In the genomic region with DNA sequence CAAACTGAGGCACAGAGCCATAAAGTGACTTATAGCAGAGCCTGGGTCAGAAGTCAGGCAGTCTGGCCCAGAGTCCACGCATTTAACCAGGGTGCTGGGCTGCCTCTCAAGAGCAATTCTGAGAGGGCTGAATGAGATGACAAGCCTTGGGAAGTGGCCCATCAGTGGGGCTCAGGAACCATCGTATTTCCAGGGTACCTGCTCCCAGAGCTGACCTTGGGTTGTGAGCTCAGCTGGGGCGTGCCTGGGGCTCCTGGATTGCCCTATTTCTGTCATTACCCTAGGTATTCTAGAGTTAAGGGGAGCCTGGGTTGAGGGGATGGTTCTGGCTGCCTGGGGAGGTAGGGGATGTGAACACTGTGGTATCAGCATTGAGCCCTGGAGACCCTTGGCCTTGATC, we compare ENCODE assay signal across 19 cellular contexts. TPM values are rescaled to one million over a fixed set of nuclear protein-coding genes. Genes with fewer than 3 reads are reported as not detected.
"Had no signal": no experiment of that assay in that cellular context is flagged by ENCODE, and none has a peak within 500 bp of the region (broad histone marks: within the 10 kb centered on the region; RNA-seq: fewer than 3 reads in every experiment).

No MANE protein-coding gene starts in this region.

- H3K36me3 Mint-ChIP-seq: activated naive CD4-positive, alpha-beta T cell treated with anti-CD3 and anti-CD28 coated beads, Interleukin-2, amount 10 ng/mL, durations not matched to agents 7 days and 5 days had no signal

- DNase-seq: activated CD4-positive, alpha-beta T cell treated with anti-CD3 and anti-CD28 coated beads, Interleukin-2, amount 10 ng/mL, durations not matched to agents 24 days and 14 days; activated CD8-positive, alpha-beta T cell treated with anti-CD3 and anti-CD28 coated beads, Interleukin-2, amount 10 ng/mL, durations not matched to agents 7 days and 5 days; activated naive CD4-positive, alpha-beta T cell treated with anti-CD3 and anti-CD28 coated beads, Interleukin-2, amount 10 ng/mL, durations not matched to agents 7 days and 5 days; activated T-cell treated with anti-CD3 and anti-CD28 coated beads, Interleukin-2, amount 50 U/mL, for 48 hours; amygdala; effector CD8-positive, alpha-beta T cell; foreskin keratinocyte; immature natural killer cell; nephron progenitor cell; nucleus accumbens; stimulated activated CD4-positive, alpha-beta T cell treated with anti-CD3 and anti-CD28 coated beads, Interleukin-2, amount 100 ng/mL, for 48 hours; stimulated activated CD8-positive, alpha-beta memory T cell treated with anti-CD3 and anti-CD28 coated beads, Interleukin-4, amount 100 ng/mL, for 48 hours; stimulated activated naive CD4-positive, alpha-beta T cell treated with Interleukin-2 at 50 U/mL for 16 hours; SW 1271; upper lobe of right lung had no signal

- H3K4me3 Mint-ChIP-seq: activated CD4-positive, alpha-beta T cell treated with anti-CD3 and anti-CD28 coated beads, Interleukin-2, amount 10 ng/mL, durations not matched to agents 24 days and 14 days; activated CD8-positive, alpha-beta T cell treated with anti-CD3 and anti-CD28 coated beads, Interleukin-2, amount 10 ng/mL, durations not matched to agents 7 days and 5 days; activated naive CD4-positive, alpha-beta T cell treated with anti-CD3 and anti-CD28 coated beads, Interleukin-2, amount 10 ng/mL, durations not matched to agents 7 days and 5 days; dendritic cell treated with granulocyte-macrophage colony-stimulating factor and Interleukin-4, amounts not matched to agents 40 ng/mL and 50 ng/mL, for 4 days; immature natural killer cell; nephron progenitor cell had no signal

- H3K4me1 ChIP-seq: foreskin keratinocyte, upper lobe of right lung had no signal

- H3K27me3 ChIP-seq: upper lobe of right lung had no signal

- H3K27ac Mint-ChIP-seq: activated CD4-positive, alpha-beta T cell treated with anti-CD3 and anti-CD28 coated beads, Interleukin-2, amount 10 ng/mL, durations not matched to agents 24 days and 14 days; activated CD8-positive, alpha-beta T cell treated with anti-CD3 and anti-CD28 coated beads, Interleukin-2, amount 10 ng/mL, durations not matched to agents 7 days and 5 days; activated naive CD4-positive, alpha-beta T cell treated with anti-CD3 and anti-CD28 coated beads, Interleukin-2, amount 10 ng/mL, durations not matched to agents 7 days and 5 days; dendritic cell treated with granulocyte-macrophage colony-stimulating factor and Interleukin-4, amounts not matched to agents 40 ng/mL and 50 ng/mL, for 4 days; nephron progenitor cell had no signal

- H3K9me3 Mint-ChIP-seq: activated CD4-positive, alpha-beta T cell treated with anti-CD3 and anti-CD28 coated beads, Interleukin-2, amount 10 ng/mL, durations not matched to agents 24 days and 14 days; activated naive CD4-positive, alpha-beta T cell treated with anti-CD3 and anti-CD28 coated beads, Interleukin-2, amount 10 ng/mL, durations not matched to agents 7 days and 5 days; dendritic cell treated with granulocyte-macrophage colony-stimulating factor and Interleukin-4, amounts not matched to agents 40 ng/mL and 50 ng/mL, for 4 days; immature natural killer cell; nephron progenitor cell had no signal

- H3K9me3 ChIP-seq: upper lobe of right lung had no signal

- H3K27ac ChIP-seq: foreskin keratinocyte, SK-N-MC, upper lobe of right lung had no signal

- H3K4me1 Mint-ChIP-seq: activated CD4-positive, alpha-beta T cell treated with anti-CD3 and anti-CD28 coated beads, Interleukin-2, amount 10 ng/mL, durations not matched to agents 24 days and 14 days; activated naive CD4-positive, alpha-beta T cell treated with anti-CD3 and anti-CD28 coated beads, Interleukin-2, amount 10 ng/mL, durations not matched to agents 7 days and 5 days; immature natural killer cell had no signal

- H3K36me3 ChIP-seq: upper lobe of right lung had no signal

- H3K4me3 ChIP-seq: SK-N-MC, smooth muscle cell, upper lobe of right lung had no signal

- H3K4me2 ChIP-seq: smooth muscle cell had no signal

RNA-seq across cellular contexts. Expression of gene LGR6, which starts 49.4 kb away (rescaled TPM):
- total RNA-seq: activated CD4-positive, alpha-beta T cell treated with anti-CD3 and anti-CD28 coated beads, Interleukin-2, amount 10 ng/mL, durations not matched to agents 24 days and 14 days; glomerular endothelial cell had no signal
